ENCODE assay signal across 4 cellular contexts in the genomic region with DNA sequence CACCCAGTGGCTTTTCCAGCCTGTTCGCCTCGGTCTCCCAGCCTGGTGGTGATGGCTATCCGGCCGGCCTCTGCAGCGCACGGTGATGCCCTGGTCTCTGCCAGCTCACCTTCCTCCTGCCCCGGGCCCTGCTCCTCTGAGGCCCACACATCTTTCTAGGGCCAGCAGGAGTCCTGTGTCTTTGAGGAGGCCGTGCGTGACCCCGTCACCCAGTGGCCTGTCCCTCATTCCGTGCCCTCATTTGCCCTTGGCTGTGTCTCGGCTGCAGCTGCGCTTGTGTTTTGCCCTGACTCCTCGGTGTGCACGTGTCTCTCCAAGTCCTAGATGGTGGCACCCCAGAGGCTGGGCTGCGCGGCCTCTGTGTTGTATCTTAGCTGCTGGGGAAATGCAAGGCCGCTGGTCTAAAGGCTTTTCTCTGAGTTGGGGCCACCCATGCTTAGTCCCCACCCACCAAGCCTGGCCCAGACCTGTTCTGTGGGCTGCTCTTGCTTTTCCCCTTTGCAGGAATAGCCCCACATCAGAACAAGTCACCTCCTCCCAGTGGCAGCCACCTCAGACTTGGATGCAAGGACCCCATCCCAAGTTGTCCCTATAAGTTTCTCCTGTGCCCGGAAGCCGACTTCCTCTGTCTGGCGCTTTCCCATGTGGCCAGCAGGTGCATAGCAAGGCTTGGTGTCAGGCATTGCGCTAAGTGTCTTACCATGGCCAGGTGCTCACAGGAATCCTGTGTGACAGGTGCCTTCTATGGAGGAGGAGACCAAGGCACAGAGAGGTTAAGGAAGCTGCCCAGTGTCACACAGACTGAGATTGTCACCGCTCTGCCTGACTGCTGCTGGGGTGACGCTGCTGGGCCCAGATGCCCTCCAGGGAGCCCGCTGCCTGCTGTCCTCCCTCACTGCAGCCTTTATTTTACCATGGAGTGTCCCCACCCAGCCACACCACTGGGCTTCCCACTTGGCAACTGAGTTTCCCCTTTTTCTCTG.
A peak's percentile ranks its signal among the peaks of the same experiment; 100 is the strongest.
TF ChIP-seq lines count a peak whose summit lies in the region.

No MANE protein-coding gene starts in this region.

TF ChIP-seq in SK-N-SH, 30 proteins besides CTCF, POLR2A, EP300 and RAD21 (continues in another document):
- no peak for TF ChIP-seq RCOR1 (IDR thresholded peaks at IDR 0.05; ENCODE audit: low read length)
- no peak for TF ChIP-seq MXI1 (IDR thresholded peaks at IDR 0.05; ENCODE audit: low read depth, low read length)
- TF ChIP-seq, protein P1, sequence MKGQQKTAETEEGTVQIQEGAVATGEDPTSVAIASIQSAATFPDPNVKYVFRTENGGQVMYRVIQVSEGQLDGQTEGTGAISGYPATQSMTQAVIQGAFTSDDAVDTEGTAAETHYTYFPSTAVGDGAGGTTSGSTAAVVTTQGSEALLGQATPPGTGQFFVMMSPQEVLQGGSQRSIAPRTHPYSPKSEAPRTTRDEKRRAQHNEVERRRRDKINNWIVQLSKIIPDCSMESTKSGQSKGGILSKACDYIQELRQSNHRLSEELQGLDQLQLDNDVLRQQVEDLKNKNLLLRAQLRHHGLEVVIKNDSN (IDR thresholded peaks at IDR 0.05; ENCODE audit: borderline replicate concordance, low read depth), result no peak
- TF ChIP-seq MEF2A (IDR thresholded peaks at IDR 0.05; ENCODE audit: borderline replicate concordance, low read depth), result no peak
- TF ChIP-seq, protein P2, sequence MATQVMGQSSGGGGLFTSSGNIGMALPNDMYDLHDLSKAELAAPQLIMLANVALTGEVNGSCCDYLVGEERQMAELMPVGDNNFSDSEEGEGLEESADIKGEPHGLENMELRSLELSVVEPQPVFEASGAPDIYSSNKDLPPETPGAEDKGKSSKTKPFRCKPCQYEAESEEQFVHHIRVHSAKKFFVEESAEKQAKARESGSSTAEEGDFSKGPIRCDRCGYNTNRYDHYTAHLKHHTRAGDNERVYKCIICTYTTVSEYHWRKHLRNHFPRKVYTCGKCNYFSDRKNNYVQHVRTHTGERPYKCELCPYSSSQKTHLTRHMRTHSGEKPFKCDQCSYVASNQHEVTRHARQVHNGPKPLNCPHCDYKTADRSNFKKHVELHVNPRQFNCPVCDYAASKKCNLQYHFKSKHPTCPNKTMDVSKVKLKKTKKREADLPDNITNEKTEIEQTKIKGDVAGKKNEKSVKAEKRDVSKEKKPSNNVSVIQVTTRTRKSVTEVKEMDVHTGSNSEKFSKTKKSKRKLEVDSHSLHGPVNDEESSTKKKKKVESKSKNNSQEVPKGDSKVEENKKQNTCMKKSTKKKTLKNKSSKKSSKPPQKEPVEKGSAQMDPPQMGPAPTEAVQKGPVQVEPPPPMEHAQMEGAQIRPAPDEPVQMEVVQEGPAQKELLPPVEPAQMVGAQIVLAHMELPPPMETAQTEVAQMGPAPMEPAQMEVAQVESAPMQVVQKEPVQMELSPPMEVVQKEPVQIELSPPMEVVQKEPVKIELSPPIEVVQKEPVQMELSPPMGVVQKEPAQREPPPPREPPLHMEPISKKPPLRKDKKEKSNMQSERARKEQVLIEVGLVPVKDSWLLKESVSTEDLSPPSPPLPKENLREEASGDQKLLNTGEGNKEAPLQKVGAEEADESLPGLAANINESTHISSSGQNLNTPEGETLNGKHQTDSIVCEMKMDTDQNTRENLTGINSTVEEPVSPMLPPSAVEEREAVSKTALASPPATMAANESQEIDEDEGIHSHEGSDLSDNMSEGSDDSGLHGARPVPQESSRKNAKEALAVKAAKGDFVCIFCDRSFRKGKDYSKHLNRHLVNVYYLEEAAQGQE (IDR thresholded peaks at IDR 0.05; ENCODE audit: low read depth, low read length), result no peak
- TF ChIP-seq NRF1 (IDR thresholded peaks at IDR 0.05; ENCODE audit: low read depth, low read length), result no peak

TF ChIP-seq in SK-N-SH treated with all-trans-retinoic acid at 6 μM for 48 hours, 23 proteins besides CTCF, POLR2A, EP300 and RAD21 (continues in another document):
- no peak for TF ChIP-seq TCF4 (CRISPR knock-in tag; IDR thresholded peaks at IDR 0.05; ENCODE audit: borderline replicate concordance)
- no peak for TF ChIP-seq ZNF8 (CRISPR knock-in tag; IDR thresholded peaks at IDR 0.05)
- TF ChIP-seq PPARA (CRISPR knock-in tag; IDR thresholded peaks at IDR 0.05; ENCODE audit: borderline replicate concordance), result no peak
- no peak for TF ChIP-seq RARB (CRISPR knock-in tag; IDR thresholded peaks at IDR 0.05)
- TF ChIP-seq ARNTL (CRISPR knock-in tag; IDR thresholded peaks at IDR 0.05; ENCODE audit: borderline replicate concordance, low read depth), result no peak
- no peak for TF ChIP-seq ISL1 (CRISPR knock-in tag; IDR thresholded peaks at IDR 0.05)
- TF ChIP-seq ZNF70 (CRISPR knock-in tag; IDR thresholded peaks at IDR 0.05), result no peak
- TF ChIP-seq, protein P3, sequence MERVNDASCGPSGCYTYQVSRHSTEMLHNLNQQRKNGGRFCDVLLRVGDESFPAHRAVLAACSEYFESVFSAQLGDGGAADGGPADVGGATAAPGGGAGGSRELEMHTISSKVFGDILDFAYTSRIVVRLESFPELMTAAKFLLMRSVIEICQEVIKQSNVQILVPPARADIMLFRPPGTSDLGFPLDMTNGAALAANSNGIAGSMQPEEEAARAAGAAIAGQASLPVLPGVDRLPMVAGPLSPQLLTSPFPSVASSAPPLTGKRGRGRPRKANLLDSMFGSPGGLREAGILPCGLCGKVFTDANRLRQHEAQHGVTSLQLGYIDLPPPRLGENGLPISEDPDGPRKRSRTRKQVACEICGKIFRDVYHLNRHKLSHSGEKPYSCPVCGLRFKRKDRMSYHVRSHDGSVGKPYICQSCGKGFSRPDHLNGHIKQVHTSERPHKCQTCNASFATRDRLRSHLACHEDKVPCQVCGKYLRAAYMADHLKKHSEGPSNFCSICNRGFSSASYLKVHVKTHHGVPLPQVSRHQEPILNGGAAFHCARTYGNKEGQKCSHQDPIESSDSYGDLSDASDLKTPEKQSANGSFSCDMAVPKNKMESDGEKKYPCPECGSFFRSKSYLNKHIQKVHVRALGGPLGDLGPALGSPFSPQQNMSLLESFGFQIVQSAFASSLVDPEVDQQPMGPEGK (CRISPR knock-in tag; IDR thresholded peaks at IDR 0.05; ENCODE audit: borderline replicate concordance), result no peak
- TF ChIP-seq TOX (CRISPR knock-in tag; IDR thresholded peaks at IDR 0.05; ENCODE audit: borderline replicate concordance), result no peak
- TF ChIP-seq ZFP3 (CRISPR knock-in tag; IDR thresholded peaks at IDR 0.05), result no peak
- TF ChIP-seq ZC3H10 (CRISPR knock-in tag; IDR thresholded peaks at IDR 0.05), result no peak
- TF ChIP-seq, protein P4, sequence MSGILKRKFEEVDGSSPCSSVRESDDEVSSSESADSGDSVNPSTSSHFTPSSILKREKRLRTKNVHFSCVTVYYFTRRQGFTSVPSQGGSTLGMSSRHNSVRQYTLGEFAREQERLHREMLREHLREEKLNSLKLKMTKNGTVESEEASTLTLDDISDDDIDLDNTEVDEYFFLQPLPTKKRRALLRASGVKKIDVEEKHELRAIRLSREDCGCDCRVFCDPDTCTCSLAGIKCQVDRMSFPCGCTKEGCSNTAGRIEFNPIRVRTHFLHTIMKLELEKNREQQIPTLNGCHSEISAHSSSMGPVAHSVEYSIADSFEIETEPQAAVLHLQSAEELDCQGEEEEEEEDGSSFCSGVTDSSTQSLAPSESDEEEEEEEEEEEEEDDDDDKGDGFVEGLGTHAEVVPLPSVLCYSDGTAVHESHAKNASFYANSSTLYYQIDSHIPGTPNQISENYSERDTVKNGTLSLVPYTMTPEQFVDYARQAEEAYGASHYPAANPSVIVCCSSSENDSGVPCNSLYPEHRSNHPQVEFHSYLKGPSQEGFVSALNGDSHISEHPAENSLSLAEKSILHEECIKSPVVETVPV (CRISPR knock-in tag; IDR thresholded peaks at IDR 0.05), result no peak

TF ChIP-seq in H1, 55 proteins besides CTCF, POLR2A, EP300 and RAD21:
- TF ChIP-seq BACH1 (IDR thresholded peaks at IDR 0.05; ENCODE audit: low read length) (no peak), GABPA (IDR thresholded peaks at IDR 0.05; ENCODE audit: borderline replicate concordance, insufficient read depth, low read length) (peak; percentile 22; the same call in 1 of the 2 replicates), SIN3A (conservative IDR thresholded peaks at IDR 0.05 in 1 of 2, IDR thresholded peaks at IDR 0.05 in 1 of 2; ENCODE audit: low read depth in 1 of 2, low read length in 2 of 2) (peak in 1 of 2 experiments; percentile 46; a peak in 1 of 4 replicates)
- TF ChIP-seq, protein P5, sequence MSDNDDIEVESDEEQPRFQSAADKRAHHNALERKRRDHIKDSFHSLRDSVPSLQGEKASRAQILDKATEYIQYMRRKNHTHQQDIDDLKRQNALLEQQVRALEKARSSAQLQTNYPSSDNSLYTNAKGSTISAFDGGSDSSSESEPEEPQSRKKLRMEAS (IDR thresholded peaks at IDR 0.05), result peak; percentile 72

TF ChIP-seq in HepG2, 621 proteins besides CTCF, POLR2A, EP300 and RAD21:
- TF ChIP-seq, protein P6, sequence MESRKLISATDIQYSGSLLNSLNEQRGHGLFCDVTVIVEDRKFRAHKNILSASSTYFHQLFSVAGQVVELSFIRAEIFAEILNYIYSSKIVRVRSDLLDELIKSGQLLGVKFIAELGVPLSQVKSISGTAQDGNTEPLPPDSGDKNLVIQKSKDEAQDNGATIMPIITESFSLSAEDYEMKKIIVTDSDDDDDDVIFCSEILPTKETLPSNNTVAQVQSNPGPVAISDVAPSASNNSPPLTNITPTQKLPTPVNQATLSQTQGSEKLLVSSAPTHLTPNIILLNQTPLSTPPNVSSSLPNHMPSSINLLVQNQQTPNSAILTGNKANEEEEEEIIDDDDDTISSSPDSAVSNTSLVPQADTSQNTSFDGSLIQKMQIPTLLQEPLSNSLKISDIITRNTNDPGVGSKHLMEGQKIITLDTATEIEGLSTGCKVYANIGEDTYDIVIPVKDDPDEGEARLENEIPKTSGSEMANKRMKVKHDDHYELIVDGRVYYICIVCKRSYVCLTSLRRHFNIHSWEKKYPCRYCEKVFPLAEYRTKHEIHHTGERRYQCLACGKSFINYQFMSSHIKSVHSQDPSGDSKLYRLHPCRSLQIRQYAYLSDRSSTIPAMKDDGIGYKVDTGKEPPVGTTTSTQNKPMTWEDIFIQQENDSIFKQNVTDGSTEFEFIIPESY (CRISPR knock-in tag; IDR thresholded peaks at IDR 0.05), result peak; percentile 90
- peak; percentile 90 for TF ChIP-seq ZNF768 (CRISPR knock-in tag; IDR thresholded peaks at IDR 0.05)
- TF ChIP-seq, protein P7, sequence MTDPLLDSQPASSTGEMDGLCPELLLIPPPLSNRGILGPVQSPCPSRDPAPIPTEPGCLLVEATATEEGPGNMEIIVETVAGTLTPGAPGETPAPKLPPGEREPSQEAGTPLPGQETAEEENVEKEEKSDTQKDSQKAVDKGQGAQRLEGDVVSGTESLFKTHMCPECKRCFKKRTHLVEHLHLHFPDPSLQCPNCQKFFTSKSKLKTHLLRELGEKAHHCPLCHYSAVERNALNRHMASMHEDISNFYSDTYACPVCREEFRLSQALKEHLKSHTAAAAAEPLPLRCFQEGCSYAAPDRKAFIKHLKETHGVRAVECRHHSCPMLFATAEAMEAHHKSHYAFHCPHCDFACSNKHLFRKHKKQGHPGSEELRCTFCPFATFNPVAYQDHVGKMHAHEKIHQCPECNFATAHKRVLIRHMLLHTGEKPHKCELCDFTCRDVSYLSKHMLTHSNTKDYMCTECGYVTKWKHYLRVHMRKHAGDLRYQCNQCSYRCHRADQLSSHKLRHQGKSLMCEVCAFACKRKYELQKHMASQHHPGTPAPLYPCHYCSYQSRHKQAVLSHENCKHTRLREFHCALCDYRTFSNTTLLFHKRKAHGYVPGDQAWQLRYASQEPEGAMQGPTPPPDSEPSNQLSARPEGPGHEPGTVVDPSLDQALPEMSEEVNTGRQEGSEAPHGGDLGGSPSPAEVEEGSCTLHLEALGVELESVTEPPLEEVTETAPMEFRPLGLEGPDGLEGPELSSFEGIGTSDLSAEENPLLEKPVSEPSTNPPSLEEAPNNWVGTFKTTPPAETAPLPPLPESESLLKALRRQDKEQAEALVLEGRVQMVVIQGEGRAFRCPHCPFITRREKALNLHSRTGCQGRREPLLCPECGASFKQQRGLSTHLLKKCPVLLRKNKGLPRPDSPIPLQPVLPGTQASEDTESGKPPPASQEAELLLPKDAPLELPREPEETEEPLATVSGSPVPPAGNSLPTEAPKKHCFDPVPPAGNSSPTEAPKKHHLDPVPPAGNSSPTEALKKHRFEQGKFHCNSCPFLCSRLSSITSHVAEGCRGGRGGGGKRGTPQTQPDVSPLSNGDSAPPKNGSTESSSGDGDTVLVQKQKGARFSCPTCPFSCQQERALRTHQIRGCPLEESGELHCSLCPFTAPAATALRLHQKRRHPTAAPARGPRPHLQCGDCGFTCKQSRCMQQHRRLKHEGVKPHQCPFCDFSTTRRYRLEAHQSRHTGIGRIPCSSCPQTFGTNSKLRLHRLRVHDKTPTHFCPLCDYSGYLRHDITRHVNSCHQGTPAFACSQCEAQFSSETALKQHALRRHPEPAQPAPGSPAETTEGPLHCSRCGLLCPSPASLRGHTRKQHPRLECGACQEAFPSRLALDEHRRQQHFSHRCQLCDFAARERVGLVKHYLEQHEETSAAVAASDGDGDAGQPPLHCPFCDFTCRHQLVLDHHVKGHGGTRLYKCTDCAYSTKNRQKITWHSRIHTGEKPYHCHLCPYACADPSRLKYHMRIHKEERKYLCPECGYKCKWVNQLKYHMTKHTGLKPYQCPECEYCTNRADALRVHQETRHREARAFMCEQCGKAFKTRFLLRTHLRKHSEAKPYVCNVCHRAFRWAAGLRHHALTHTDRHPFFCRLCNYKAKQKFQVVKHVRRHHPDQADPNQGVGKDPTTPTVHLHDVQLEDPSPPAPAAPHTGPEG (CRISPR knock-in tag; IDR thresholded peaks at IDR 0.05), result no peak
